8 cellular contexts compared by ENCODE assay signal in genomic region chr11:85810521-85810870, GRCh38. TPM values are rescaled to one million over a fixed set of nuclear protein-coding genes. Genes with fewer than 3 reads are reported as not detected.
DNase-seq lines count a peak whose midpoint lies in the region; ATAC-seq and TF ChIP-seq lines count a peak whose summit lies in the region.

No MANE protein-coding gene starts in this region.

- DNase-seq in activated CD4-positive, alpha-beta memory T cell treated with anti-CD3 and anti-CD28 coated beads for 36 hours = peak; percentile 15
- no peak for DNase-seq in left ventricle myocardium inferior
- DNase-seq in skeletal muscle cell (ENCODE audit: low read depth) = no peak
- DNase-seq in SIG-M5 (lab: John Stamatoyannopoulos, UW) = no peak
- no peak for DNase-seq in GM03348 (ENCODE audit: low spot score)
- DNase-seq in NCI-H82 (lab: John Stamatoyannopoulos, UW) = no peak
- DNase-seq in glomerular visceral epithelial cell (ENCODE audit: extremely low spot score) = no peak

- no peaks in the 10 kb centered on the region for H3K36me3 Mint-ChIP-seq in activated CD4-positive, alpha-beta memory T cell treated with anti-CD3 and anti-CD28 coated beads for 36 hours

- POLR2A ChIA-PET in activated CD4-positive, alpha-beta memory T cell treated with anti-CD3 and anti-CD28 coated beads for 36 hours (lab: Charles Lee) = no interaction called here

- peaks cover 17% of the 10 kb centered on the region for H3K4me1 ChIP-seq in left ventricle myocardium inferior

- H3K9me3 ChIP-seq in left ventricle myocardium inferior (replicated peaks) = no peaks in the 10 kb centered on the region

- peaks cover 28% of the 10 kb centered on the region for H3K4me1 Mint-ChIP-seq in activated CD4-positive, alpha-beta memory T cell treated with anti-CD3 and anti-CD28 coated beads for 36 hours (ENCODE audit: low read depth)

- peak overlapping the region; percentile 75 for H3K4me3 Mint-ChIP-seq in activated CD4-positive, alpha-beta memory T cell treated with anti-CD3 and anti-CD28 coated beads for 36 hours

- CTCF ChIA-PET in activated CD4-positive, alpha-beta memory T cell treated with anti-CD3 and anti-CD28 coated beads for 36 hours (lab: Charles Lee) = interaction anchor here (0.9 to 2.9 kb wide), 6 partner anchors 13 to 115 kb away, joined by 3 to 11 read pairs (median 6); partner anchors contain the start of gene CCDC83

- intact Hi-C loops in activated CD4-positive, alpha-beta memory T cell treated with anti-CD3 and anti-CD28 coated beads for 36 hours (cut with micrococcal nuclease) = no loop called here
- intact Hi-C loops in left ventricle myocardium inferior (cut with micrococcal nuclease) = loop anchor here (10.0 kb wide), 1 partner anchor 116 kb away; no protein-coding TSS in a partner anchor

- H3K9me3 Mint-ChIP-seq in activated CD4-positive, alpha-beta memory T cell treated with anti-CD3 and anti-CD28 coated beads for 36 hours = no peaks in the 10 kb centered on the region

- H3K27ac ChIP-seq in left ventricle myocardium inferior (replicated peaks) = peak overlapping the region; percentile 28

- H3K27me3 Mint-ChIP-seq in activated CD4-positive, alpha-beta memory T cell treated with anti-CD3 and anti-CD28 coated beads for 36 hours = peaks cover 3% of the 10 kb centered on the region

- TF ChIP-seq CTCF in left ventricle myocardium inferior (IDR thresholded peaks at IDR 0.05; ENCODE audit: borderline replicate concordance) = no peak

- H3K27ac Mint-ChIP-seq in activated CD4-positive, alpha-beta memory T cell treated with anti-CD3 and anti-CD28 coated beads for 36 hours = no peak overlapping the region

- H3K4me3 ChIP-seq in left ventricle myocardium inferior (peak overlapping the region; percentile 80), skeletal muscle cell (ENCODE audit: low read depth, low read length) (peak overlapping the region; percentile 57)

- no peaks in the 10 kb centered on the region for H3K36me3 ChIP-seq in left ventricle myocardium inferior

- ATAC-seq in GM19452 (IDR thresholded peaks at IDR 0.05; ENCODE audit: unreplicated experiment) = peak; percentile 3

- no peaks in the 10 kb centered on the region for H3K27me3 ChIP-seq in left ventricle myocardium inferior (ENCODE audit: low read depth)

RNA-seq across cellular contexts. Expression of gene SYTL2, which starts 0.4 kb away (rescaled TPM):
- total RNA-seq in activated CD4-positive, alpha-beta memory T cell treated with anti-CD3 and anti-CD28 coated beads for 36 hours = 10 to 100 TPM; 10.2 TPM
- 3.8 TPM for total RNA-seq in left ventricle myocardium inferior

RNA-seq across cellular contexts. Expression of gene CCDC83, which starts 44.7 kb away (rescaled TPM):
- total RNA-seq in activated CD4-positive, alpha-beta memory T cell treated with anti-CD3 and anti-CD28 coated beads for 36 hours = not detected
- total RNA-seq in left ventricle myocardium inferior = not detected
